1 cellular context compared by ENCODE assay signal in the genomic region with DNA sequence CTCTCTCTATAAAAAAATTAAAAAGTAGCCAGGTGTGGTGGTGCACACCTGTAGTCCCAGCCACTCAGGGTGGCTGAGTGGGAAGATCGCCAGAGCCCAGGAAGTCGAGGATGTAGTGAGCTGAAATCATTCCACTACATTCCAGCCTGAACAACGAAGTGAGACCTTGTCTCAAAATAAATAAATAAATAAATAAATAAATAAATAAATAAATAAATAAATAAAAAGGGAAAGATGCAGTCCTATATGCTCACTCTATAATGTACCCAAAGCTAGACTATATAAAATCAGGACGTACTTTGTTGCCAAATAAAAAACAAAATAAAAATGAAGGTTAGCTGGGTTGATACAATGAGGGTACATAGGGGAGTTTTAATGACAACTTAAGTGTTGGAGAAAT.
TF ChIP-seq lines count a peak whose summit lies in the region.

No MANE protein-coding gene starts in this region.

TF ChIP-seq in HEK293, 187 proteins besides CTCF, POLR2A, EP300 and RAD21 (continued from another document):
- TF ChIP-seq, protein P1, sequence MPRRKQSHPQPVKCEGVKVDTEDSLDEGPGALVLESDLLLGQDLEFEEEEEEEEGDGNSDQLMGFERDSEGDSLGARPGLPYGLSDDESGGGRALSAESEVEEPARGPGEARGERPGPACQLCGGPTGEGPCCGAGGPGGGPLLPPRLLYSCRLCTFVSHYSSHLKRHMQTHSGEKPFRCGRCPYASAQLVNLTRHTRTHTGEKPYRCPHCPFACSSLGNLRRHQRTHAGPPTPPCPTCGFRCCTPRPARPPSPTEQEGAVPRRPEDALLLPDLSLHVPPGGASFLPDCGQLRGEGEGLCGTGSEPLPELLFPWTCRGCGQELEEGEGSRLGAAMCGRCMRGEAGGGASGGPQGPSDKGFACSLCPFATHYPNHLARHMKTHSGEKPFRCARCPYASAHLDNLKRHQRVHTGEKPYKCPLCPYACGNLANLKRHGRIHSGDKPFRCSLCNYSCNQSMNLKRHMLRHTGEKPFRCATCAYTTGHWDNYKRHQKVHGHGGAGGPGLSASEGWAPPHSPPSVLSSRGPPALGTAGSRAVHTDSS (tag by site-specific recombination; IDR thresholded peaks at IDR 0.05), result no peak
- TF ChIP-seq ZNF830 (tag by site-specific recombination; IDR thresholded peaks at IDR 0.05; ENCODE audit: low read depth) (no peak), ZNF24 (tag by site-specific recombination; IDR thresholded peaks at IDR 0.05) (peak; percentile 44; the same call in 1 of the 2 replicates), ZNF19 (tag by site-specific recombination; IDR thresholded peaks at IDR 0.05; ENCODE audit: low read depth) (peak; percentile 74; the same call in 1 of the 2 replicates), GLI4 (tag by site-specific recombination; IDR thresholded peaks at IDR 0.05) (no peak), ZNF366 (tag by site-specific recombination; conservative IDR thresholded peaks at IDR 0.05) (peak; percentile 51; the same call in 1 of the 2 replicates), ZNF76 (tag by site-specific recombination; IDR thresholded peaks at IDR 0.05; ENCODE audit: borderline replicate concordance, low read depth) (no peak), ZNF530 (tag by site-specific recombination; IDR thresholded peaks at IDR 0.05; ENCODE audit: low read depth) (peak; percentile 91), SP3 (tag by site-specific recombination; IDR thresholded peaks at IDR 0.05) (peak; percentile 57; the same call in 1 of the 2 replicates), ZNF138 (tag by site-specific recombination; IDR thresholded peaks at IDR 0.05; ENCODE audit: borderline replicate concordance) (peak; percentile 87; the same call in 1 of the 2 replicates), ZBTB8A (tag by site-specific recombination; IDR thresholded peaks at IDR 0.05) (peak; percentile 88), ZXDB (tag by site-specific recombination; IDR thresholded peaks at IDR 0.05) (peak; percentile 82), ZFP41 (tag by site-specific recombination; IDR thresholded peaks at IDR 0.05; ENCODE audit: borderline replicate concordance) (no peak), ZNF266 (tag by site-specific recombination; IDR thresholded peaks at IDR 0.05; ENCODE audit: low read depth) (peak; percentile 83), ZNF548 (tag by site-specific recombination; IDR thresholded peaks at IDR 0.05) (no peak), GFI1B (tag by site-specific recombination; IDR thresholded peaks at IDR 0.05) (peak; percentile 86), ZNF350 (tag by site-specific recombination; IDR thresholded peaks at IDR 0.05) (no peak), ZNF132 (tag by site-specific recombination; IDR thresholded peaks at IDR 0.05; ENCODE audit: borderline replicate concordance) (no peak), ZNF558 (tag by site-specific recombination; IDR thresholded peaks at IDR 0.05) (peak; percentile 91), ZNF16 (tag by site-specific recombination; IDR thresholded peaks at IDR 0.05; ENCODE audit: low read depth) (no peak), ZIC2 (tag by site-specific recombination; IDR thresholded peaks at IDR 0.05) (no peak), ZNF658 (tag by site-specific recombination; IDR thresholded peaks at IDR 0.05) (no peak), ZNF776 (tag by site-specific recombination; IDR thresholded peaks at IDR 0.05; ENCODE audit: borderline replicate concordance) (no peak)
- TF ChIP-seq, protein P2, sequence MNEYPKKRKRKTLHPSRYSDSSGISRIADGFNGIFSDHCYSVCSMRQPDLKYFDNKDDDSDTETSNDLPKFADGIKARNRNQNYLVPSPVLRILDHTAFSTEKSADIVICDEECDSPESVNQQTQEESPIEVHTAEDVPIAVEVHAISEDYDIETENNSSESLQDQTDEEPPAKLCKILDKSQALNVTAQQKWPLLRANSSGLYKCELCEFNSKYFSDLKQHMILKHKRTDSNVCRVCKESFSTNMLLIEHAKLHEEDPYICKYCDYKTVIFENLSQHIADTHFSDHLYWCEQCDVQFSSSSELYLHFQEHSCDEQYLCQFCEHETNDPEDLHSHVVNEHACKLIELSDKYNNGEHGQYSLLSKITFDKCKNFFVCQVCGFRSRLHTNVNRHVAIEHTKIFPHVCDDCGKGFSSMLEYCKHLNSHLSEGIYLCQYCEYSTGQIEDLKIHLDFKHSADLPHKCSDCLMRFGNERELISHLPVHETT (tag by site-specific recombination; IDR thresholded peaks at IDR 0.05), result peak; percentile 84
- TF ChIP-seq, protein P3, sequence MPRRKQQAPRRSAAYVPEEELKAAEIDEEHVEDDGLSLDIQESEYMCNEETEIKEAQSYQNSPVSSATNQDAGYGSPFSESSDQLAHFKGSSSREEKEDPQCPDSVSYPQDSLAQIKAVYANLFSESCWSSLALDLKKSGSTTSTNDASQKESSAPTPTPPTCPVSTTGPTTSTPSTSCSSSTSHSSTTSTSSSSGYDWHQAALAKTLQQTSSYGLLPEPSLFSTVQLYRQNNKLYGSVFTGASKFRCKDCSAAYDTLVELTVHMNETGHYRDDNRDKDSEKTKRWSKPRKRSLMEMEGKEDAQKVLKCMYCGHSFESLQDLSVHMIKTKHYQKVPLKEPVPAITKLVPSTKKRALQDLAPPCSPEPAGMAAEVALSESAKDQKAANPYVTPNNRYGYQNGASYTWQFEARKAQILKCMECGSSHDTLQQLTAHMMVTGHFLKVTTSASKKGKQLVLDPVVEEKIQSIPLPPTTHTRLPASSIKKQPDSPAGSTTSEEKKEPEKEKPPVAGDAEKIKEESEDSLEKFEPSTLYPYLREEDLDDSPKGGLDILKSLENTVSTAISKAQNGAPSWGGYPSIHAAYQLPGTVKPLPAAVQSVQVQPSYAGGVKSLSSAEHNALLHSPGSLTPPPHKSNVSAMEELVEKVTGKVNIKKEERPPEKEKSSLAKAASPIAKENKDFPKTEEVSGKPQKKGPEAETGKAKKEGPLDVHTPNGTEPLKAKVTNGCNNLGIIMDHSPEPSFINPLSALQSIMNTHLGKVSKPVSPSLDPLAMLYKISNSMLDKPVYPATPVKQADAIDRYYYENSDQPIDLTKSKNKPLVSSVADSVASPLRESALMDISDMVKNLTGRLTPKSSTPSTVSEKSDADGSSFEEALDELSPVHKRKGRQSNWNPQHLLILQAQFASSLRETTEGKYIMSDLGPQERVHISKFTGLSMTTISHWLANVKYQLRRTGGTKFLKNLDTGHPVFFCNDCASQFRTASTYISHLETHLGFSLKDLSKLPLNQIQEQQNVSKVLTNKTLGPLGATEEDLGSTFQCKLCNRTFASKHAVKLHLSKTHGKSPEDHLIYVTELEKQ (tag by site-specific recombination; IDR thresholded peaks at IDR 0.05; ENCODE audit: borderline replicate concordance), result peak; percentile 21; the same call in 1 of the 2 replicates
- TF ChIP-seq, protein P4, sequence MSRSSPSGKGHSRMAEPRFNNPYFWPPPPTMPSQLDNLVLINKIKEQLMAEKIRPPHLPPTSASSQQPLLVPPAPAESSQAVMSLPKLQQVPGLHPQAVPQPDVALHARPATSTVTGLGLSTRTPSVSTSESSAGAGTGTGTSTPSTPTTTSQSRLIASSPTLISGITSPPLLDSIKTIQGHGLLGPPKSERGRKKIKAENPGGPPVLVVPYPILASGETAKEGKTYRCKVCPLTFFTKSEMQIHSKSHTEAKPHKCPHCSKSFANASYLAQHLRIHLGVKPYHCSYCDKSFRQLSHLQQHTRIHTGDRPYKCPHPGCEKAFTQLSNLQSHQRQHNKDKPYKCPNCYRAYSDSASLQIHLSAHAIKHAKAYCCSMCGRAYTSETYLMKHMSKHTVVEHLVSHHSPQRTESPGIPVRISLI (tag by site-specific recombination; IDR thresholded peaks at IDR 0.05), result no peak
